ENCODE assay signal across 30 cellular contexts in genomic region chr4:108223313-108223712, GRCh38. TPM values are rescaled to one million over a fixed set of nuclear protein-coding genes. Genes with fewer than 3 reads are reported as not detected.
"Had no signal": no experiment of that assay in that cellular context is flagged by ENCODE, and none has a peak within 500 bp of the region (broad histone marks: within the 10 kb centered on the region; RNA-seq: fewer than 3 reads in every experiment).

No MANE protein-coding gene starts in this region.

- ATAC-seq: effector memory CD8-positive, alpha-beta T cell; esophagus mucosa; foreskin keratinocyte; gastrocnemius medialis; gastroesophageal sphincter; heart left ventricle; heart right ventricle had no signal

- H3K9me3 ChIP-seq: colonic mucosa, esophagus muscularis mucosa, esophagus squamous epithelium, gastrocnemius medialis, gastroesophageal sphincter, heart left ventricle, heart right ventricle had no signal

- H3K27ac Mint-ChIP-seq: dendritic cell treated with granulocyte-macrophage colony-stimulating factor and Interleukin-4, amounts not matched to agents 40 ng/mL and 50 ng/mL, for 4 days; effector memory CD8-positive, alpha-beta T cell; endodermal cell had no signal

- H3K36me3 ChIP-seq: colonic mucosa, esophagus muscularis mucosa, esophagus squamous epithelium, gastrocnemius medialis, gastroesophageal sphincter, heart left ventricle, heart right ventricle had no signal

- H3K4me3 Mint-ChIP-seq: dendritic cell treated with granulocyte-macrophage colony-stimulating factor and Interleukin-4, amounts not matched to agents 40 ng/mL and 50 ng/mL, for 4 days; effector memory CD8-positive, alpha-beta T cell; endodermal cell had no signal

- FAIRE-seq: colon, endometrium, endothelial cell of umbilical vein, frontal cortex had no signal

- DNase-seq: colonic mucosa; cortex of kidney; dermis blood vessel endothelial cell; dorsolateral prefrontal cortex; effector CD4-positive, alpha-beta T cell; effector CD8-positive, alpha-beta T cell; effector memory CD4-positive, alpha-beta T cell; effector memory CD8-positive, alpha-beta T cell; endodermal cell; erythroblast; esophagus squamous epithelium; foreskin fibroblast; foreskin keratinocyte; foreskin melanocyte; gastrocnemius medialis; glutamatergic neuron; head of caudate nucleus; heart left ventricle; heart right ventricle had no signal

- H3K4me1 ChIP-seq: colonic mucosa, esophagus muscularis mucosa, esophagus squamous epithelium, foreskin keratinocyte, gastrocnemius medialis, gastroesophageal sphincter, heart left ventricle, heart right ventricle had no signal

- H3K9me3 Mint-ChIP-seq: effector memory CD8-positive, alpha-beta T cell; endodermal cell had no signal

- H3K27ac ChIP-seq: colonic mucosa, coronary artery, dorsolateral prefrontal cortex, epithelial cell of prostate, esophagus muscularis mucosa, esophagus squamous epithelium, foreskin keratinocyte, gastrocnemius medialis, gastroesophageal sphincter, heart left ventricle, heart right ventricle had no signal

- H3K27me3 ChIP-seq: colonic mucosa, esophagus muscularis mucosa, esophagus squamous epithelium, gastrocnemius medialis, gastroesophageal sphincter, heart left ventricle, heart right ventricle had no signal

- H3K4me3 ChIP-seq: colonic mucosa, coronary artery, dorsolateral prefrontal cortex, esophagus muscularis mucosa, esophagus squamous epithelium, gastrocnemius medialis, gastroesophageal sphincter, heart left ventricle, heart right ventricle had no signal

RNA-seq across cellular contexts. Expression of gene LEF1, which starts 54.6 kb away (rescaled TPM):
- total RNA-seq: dermis microvascular lymphatic vessel endothelial cell had no signal
- polyA plus RNA-seq: endothelial cell of umbilical vein had no signal
